ENCODE assay signal across 33 cellular contexts in genomic region chr9:136261686-136262430, GRCh38. TPM values are rescaled to one million over a fixed set of nuclear protein-coding genes. Genes with fewer than 3 reads are reported as not detected.
"Had no signal": no experiment of that assay in that cellular context is flagged by ENCODE, and none has a peak within 500 bp of the region (broad histone marks: within the 10 kb centered on the region; RNA-seq: fewer than 3 reads in every experiment).

No MANE protein-coding gene starts in this region.

- DNase-seq: activated B cell treated with CpG ODN at 0.5 μM for 24 hours; activated CD4-positive, alpha-beta memory T cell treated with anti-CD3 and anti-CD28 coated beads for 36 hours; activated CD4-positive, alpha-beta T cell treated with anti-CD3 and anti-CD28 coated beads for 4 hours; activated CD4-positive, alpha-beta T cell treated with anti-CD3 and anti-CD28 coated beads, Interleukin-2, amount 10 ng/mL, durations not matched to agents 24 days and 14 days; activated CD4-positive, alpha-beta T cell treated with anti-CD3 and anti-CD28 coated beads, Interleukin-2, amount 50 U/mL, for 1 hour; activated CD4-positive, alpha-beta T cell treated with anti-CD3 and anti-CD28 coated beads, Interleukin-2, amount 50 U/mL, for 4 hours; activated CD4-positive, CD25-positive, alpha-beta regulatory T cell treated with anti-CD3 and anti-CD28 coated beads, Interleukin-2, amount 50 U/mL, for 72 hours; activated CD8-positive, alpha-beta memory T cell treated with anti-CD3 and anti-CD28 coated beads, Interleukin-2, amount 50 U/mL, for 4 hours; activated CD8-positive, alpha-beta T cell treated with anti-CD3 and anti-CD28 coated beads for 36 hours; activated effector memory CD4-positive, alpha-beta T cell treated with anti-CD3 and anti-CD28 coated beads, Interleukin-2, amount 50 U/mL, for 16 hours; activated gamma-delta T cell treated with Interleukin-2 at 50 U/mL for 16 hours; activated naive CD4-positive, alpha-beta T cell; activated naive CD4-positive, alpha-beta T cell treated with anti-CD3 and anti-CD28 coated beads for 36 hours; activated naive CD4-positive, alpha-beta T cell treated with anti-CD3 and anti-CD28 coated beads, Interleukin-2, amount 50 U/mL, for 16 hours; activated naive CD8-positive, alpha-beta T cell treated with anti-CD3 and anti-CD28 coated beads for 36 hours; activated T-cell treated with anti-CD3 and anti-CD28 coated beads for 4 hours; activated T-cell treated with anti-CD3 and anti-CD28 coated beads, Interleukin-2, amount 50 U/mL, for 1 hour; activated T-cell treated with anti-CD3 and anti-CD28 coated beads, Interleukin-2, amount 50 U/mL, for 4 hours; activated T-cell treated with anti-CD3 and anti-CD28 coated beads, Interleukin-2, amount 50 U/mL, for 72 hours; adrenal gland; amniotic stem cell; central memory CD4-positive, alpha-beta T cell; T-helper 1 cell; T-helper 2 cell; T-helper 9 cell had no signal

- H3K27ac ChIP-seq: adrenal gland, ascending aorta, VCaP had no signal

- H3K4me3 ChIP-seq: adrenal gland, ascending aorta had no signal

- ATAC-seq: activated CD8-positive, alpha-beta T cell treated with anti-CD3 and anti-CD28 coated beads for 36 hours; activated naive CD4-positive, alpha-beta T cell treated with anti-CD3 and anti-CD28 coated beads, Interleukin-2, amount 50 U/mL, for 72 hours; activated T-cell treated with anti-CD3 and anti-CD28 coated beads, Interleukin-2, amount 50 U/mL, for 4 hours; activated T-cell treated with anti-CD3 and anti-CD28 coated beads, Interleukin-2, amount 50 U/mL, for 72 hours; activated T-helper 17 cell treated with anti-CD3 and anti-CD28 coated beads, Interleukin-2, amount 50 U/mL, for 72 hours had no signal

- H3K9me3 ChIP-seq: adrenal gland, ascending aorta had no signal

- H3K27me3 ChIP-seq: adrenal gland, ascending aorta had no signal

- H3K36me3 ChIP-seq: adrenal gland, ascending aorta had no signal

- H3K4me1 ChIP-seq: adrenal gland, ascending aorta had no signal

RNA-seq across cellular contexts. Expression of gene CCDC187, which starts 42.0 kb away (rescaled TPM):
- total RNA-seq: activated CD4-positive, alpha-beta memory T cell treated with anti-CD3 and anti-CD28 coated beads for 36 hours; activated CD4-positive, alpha-beta T cell treated with anti-CD3 and anti-CD28 coated beads, Interleukin-2, amount 10 ng/mL, durations not matched to agents 24 days and 14 days; activated CD8-positive, alpha-beta memory T cell treated with anti-CD3 and anti-CD28 coated beads for 36 hours; activated naive CD4-positive, alpha-beta T cell treated with anti-CD3 and anti-CD28 coated beads for 36 hours; activated naive CD8-positive, alpha-beta T cell treated with anti-CD3 and anti-CD28 coated beads for 36 hours; activated T-cell treated with anti-CD3 and anti-CD28 coated beads, Interleukin-2, amount 50 U/mL, for 72 hours; activated T-helper 1 cell treated with anti-CD3 and anti-CD28 coated beads, Interleukin-12 subunit alpha, Interleukin-12 subunit beta, Interleukin-2, Interleukin-4 antibody, amounts not matched to agents 30 ng/mL and 10 ng/mL and 1 ng/mL, durations not matched to agents 14 hours and 24 hours and 36 hours had no signal

RNA-seq across cellular contexts. Expression of gene LHX3, which starts 56.9 kb away (rescaled TPM):
- total RNA-seq: activated B cell treated with CpG ODN at 0.5 μM for 24 hours; activated CD4-positive, alpha-beta memory T cell treated with anti-CD3 and anti-CD28 coated beads for 36 hours; activated CD4-positive, alpha-beta T cell treated with anti-CD3 and anti-CD28 coated beads, Interleukin-2, amount 10 ng/mL, durations not matched to agents 24 days and 14 days; activated CD8-positive, alpha-beta memory T cell treated with anti-CD3 and anti-CD28 coated beads for 36 hours; activated CD8-positive, alpha-beta T cell treated with anti-CD3 and anti-CD28 coated beads for 36 hours; activated naive CD4-positive, alpha-beta T cell treated with anti-CD3 and anti-CD28 coated beads for 36 hours; activated naive CD8-positive, alpha-beta T cell treated with anti-CD3 and anti-CD28 coated beads for 36 hours; activated T-helper 1 cell treated with anti-CD3 and anti-CD28 coated beads, Interleukin-12 subunit alpha, Interleukin-12 subunit beta, Interleukin-2, Interleukin-4 antibody, amounts not matched to agents 30 ng/mL and 10 ng/mL and 1 ng/mL, durations not matched to agents 14 hours and 24 hours and 36 hours; adrenal gland; ascending aorta; cardiac septum; cerebellum had no signal
- polyA plus RNA-seq: adrenal gland had no signal
